In the genomic region with DNA sequence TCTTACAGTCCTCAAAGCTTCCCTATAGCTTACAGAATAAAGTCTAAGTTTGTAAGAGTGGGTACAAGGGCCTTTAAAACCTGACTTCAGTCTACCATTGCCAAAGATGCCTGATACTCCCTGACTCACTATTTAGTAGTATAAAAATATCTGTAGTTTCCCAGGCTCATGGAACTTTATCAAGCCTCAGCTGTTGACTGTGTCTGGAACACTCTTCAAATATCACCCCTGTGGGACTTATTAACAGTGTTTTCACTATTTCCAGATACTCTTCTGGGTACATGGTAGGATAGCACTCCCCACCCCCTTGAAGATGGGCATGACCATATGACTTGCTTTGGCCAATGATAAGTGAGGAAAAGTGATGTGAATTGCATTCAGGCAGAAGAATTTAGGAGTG, we compare ENCODE assay signal across 22 cellular contexts.
DNase-seq lines count a peak whose midpoint lies in the region; ATAC-seq, FAIRE-seq and TF ChIP-seq lines count a peak whose summit lies in the region.
"Had no signal": no experiment of that assay in that cellular context is flagged by ENCODE, and none has a peak within 500 bp of the region (broad histone marks: within the 10 kb centered on the region; RNA-seq: fewer than 3 reads in every experiment).

No MANE protein-coding gene starts in this region.

- H3K4me3 ChIP-seq in astrocyte (ENCODE audit: insufficient read depth, low read depth, low read length) = no peak overlapping the region
- no peak overlapping the region for H3K4me3 ChIP-seq in right cardiac atrium (ENCODE audit: low read length)
- H3K4me3 ChIP-seq: GM23338, HAP-1 had no signal

- no peak overlapping the region for H3K27ac Mint-ChIP-seq in astrocyte (ENCODE audit: unreplicated experiment)
- H3K27ac Mint-ChIP-seq: CD8-positive, alpha-beta T cell; GM23338 had no signal

- no peak overlapping the region for H3K27ac ChIP-seq in astrocyte (ENCODE audit: low read depth, low read length)
- peak overlapping the region; percentile 43 for H3K27ac ChIP-seq in right cardiac atrium (ENCODE audit: low read length)
- H3K27ac ChIP-seq: HL-60 had no signal

- H3K4me2 ChIP-seq in astrocyte (ENCODE audit: low read length) = no peak overlapping the region
- H3K4me2 ChIP-seq: GM23338 had no signal

- no peak for FAIRE-seq in astrocyte (lab: Jason Lieb, UNC)
- FAIRE-seq: GM12891, HepG2, RCC 7860 had no signal

- no peaks in the 10 kb centered on the region for H3K9me3 Mint-ChIP-seq in astrocyte (ENCODE audit: unreplicated experiment)
- H3K9me3 Mint-ChIP-seq: CD8-positive, alpha-beta T cell; GM23338 had no signal

- H3K27me3 Mint-ChIP-seq in astrocyte (ENCODE audit: low read depth, unreplicated experiment) = no peaks in the 10 kb centered on the region

- H3K4me1 Mint-ChIP-seq in astrocyte (ENCODE audit: low read depth, unreplicated experiment) = no peaks in the 10 kb centered on the region
- H3K4me1 Mint-ChIP-seq: GM23338 had no signal

- H3K9me3 ChIP-seq in astrocyte (ENCODE audit: insufficient read depth, low read depth, low read length) = no peaks in the 10 kb centered on the region
- no peaks in the 10 kb centered on the region for H3K9me3 ChIP-seq in right cardiac atrium (ENCODE audit: control insufficient read depth, low read length)
- H3K9me3 ChIP-seq: HAP-1 had no signal

- no peak for TF ChIP-seq CTCF in astrocyte (IDR thresholded peaks at IDR 0.05; ENCODE audit: insufficient read depth, low read depth, low read length)

- H3K27me3 ChIP-seq in astrocyte (ENCODE audit: insufficient read depth, low read length) (no peaks in the 10 kb centered on the region), right cardiac atrium (ENCODE audit: control insufficient read depth, insufficient read depth) (no peaks in the 10 kb centered on the region)

- intact Hi-C loops in Right ventricle myocardium superior (cut with DNase I) (no loop called here), right cardiac atrium (cut with DNase I) (no loop called here)

- H3K36me3 Mint-ChIP-seq in astrocyte (ENCODE audit: low read depth, unreplicated experiment) = no peaks in the 10 kb centered on the region
- H3K36me3 Mint-ChIP-seq: CD8-positive, alpha-beta T cell had no signal

- H3K4me1 ChIP-seq in astrocyte (ENCODE audit: insufficient read depth, low read length) (no peaks in the 10 kb centered on the region), right cardiac atrium (ENCODE audit: control insufficient read depth, insufficient read depth, low read length) (peaks cover 3% of the 10 kb centered on the region)
- H3K4me1 ChIP-seq: HAP-1 had no signal

- no peaks in the 10 kb centered on the region for H3K79me2 ChIP-seq in astrocyte (ENCODE audit: insufficient read depth, low read length)

- ATAC-seq in Right ventricle myocardium superior (ENCODE audit: poor library complexity) (peak; percentile 84), right cardiac atrium (peak; percentile 88 to 90)
- ATAC-seq: CD8-positive, alpha-beta T cell; GM23338; HepG2 had no signal

- no peak overlapping the region for H3K4me3 Mint-ChIP-seq in astrocyte (ENCODE audit: unreplicated experiment)
- H3K4me3 Mint-ChIP-seq: CD8-positive, alpha-beta T cell; GM23338 had no signal

- DNase-seq in astrocyte (ENCODE audit: low read depth) (peak; percentile 18), Right ventricle myocardium superior (no peak), right cardiac atrium (no peak), Ammon's horn (ENCODE audit: low spot score) (no peak), NCI-H2227 treated with DMSO at 0.1 percent for 48 hours (lab: John Stamatoyannopoulos, UW) (no peak), NCI-H1105 treated with DMSO at 0.1 percent for 48 hours (lab: John Stamatoyannopoulos, UW) (no peak), islet precursor cell (no peak)
- DNase-seq: ACHN; C1 segment of cervical spinal cord; CD8-positive, alpha-beta T cell; DND-41; KBM-7; NCI-H1092; NCI-H1436 treated with DMSO at 0.1 percent for 48 hours; NCI-H2029 treated with DMSO at 0.1 percent for 48 hours; OCI-M1 had no signal

- H3K9ac ChIP-seq in astrocyte (ENCODE audit: low read length) = no peak overlapping the region

- H2AFZ ChIP-seq in astrocyte (ENCODE audit: low read depth, low read length) = no peak overlapping the region
- H2AFZ ChIP-seq: GM23338 had no signal

- no peaks in the 10 kb centered on the region for H3K36me3 ChIP-seq in astrocyte (ENCODE audit: insufficient read depth, low read length)
- H3K36me3 ChIP-seq: HAP-1 had no signal

- H4K20me1 ChIP-seq in astrocyte (ENCODE audit: insufficient read depth, low read length) = no peaks in the 10 kb centered on the region
